Comparison of ENCODE assay signal across 1 cellular context in the genomic region with DNA sequence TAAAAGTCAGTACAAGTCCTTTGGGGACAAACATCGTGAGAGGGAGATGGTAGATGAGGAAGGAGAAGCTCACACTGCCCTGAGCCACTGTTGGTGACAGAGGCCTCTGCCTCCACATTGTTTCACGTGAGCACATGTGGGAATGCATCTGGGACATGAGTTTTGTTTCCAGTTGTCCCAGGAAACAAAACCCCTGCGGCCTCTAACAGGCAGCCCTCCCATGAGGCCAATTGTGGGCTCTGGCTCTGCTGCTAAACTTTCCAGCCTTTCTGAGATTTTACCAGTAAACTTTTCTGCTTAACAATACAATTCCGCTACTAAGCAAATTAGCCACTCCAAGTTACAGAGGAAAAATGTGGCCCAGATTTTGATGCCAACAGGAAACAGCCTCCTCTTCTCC.
TF ChIP-seq lines count a peak whose summit lies in the region.

No MANE protein-coding gene starts in this region.

TF ChIP-seq in GM23338, 12 proteins besides CTCF, POLR2A, EP300 and RAD21:
- TF ChIP-seq NANOG (IDR thresholded peaks at IDR 0.05; ENCODE audit: borderline replicate concordance), result no peak
- TF ChIP-seq, protein P1, sequence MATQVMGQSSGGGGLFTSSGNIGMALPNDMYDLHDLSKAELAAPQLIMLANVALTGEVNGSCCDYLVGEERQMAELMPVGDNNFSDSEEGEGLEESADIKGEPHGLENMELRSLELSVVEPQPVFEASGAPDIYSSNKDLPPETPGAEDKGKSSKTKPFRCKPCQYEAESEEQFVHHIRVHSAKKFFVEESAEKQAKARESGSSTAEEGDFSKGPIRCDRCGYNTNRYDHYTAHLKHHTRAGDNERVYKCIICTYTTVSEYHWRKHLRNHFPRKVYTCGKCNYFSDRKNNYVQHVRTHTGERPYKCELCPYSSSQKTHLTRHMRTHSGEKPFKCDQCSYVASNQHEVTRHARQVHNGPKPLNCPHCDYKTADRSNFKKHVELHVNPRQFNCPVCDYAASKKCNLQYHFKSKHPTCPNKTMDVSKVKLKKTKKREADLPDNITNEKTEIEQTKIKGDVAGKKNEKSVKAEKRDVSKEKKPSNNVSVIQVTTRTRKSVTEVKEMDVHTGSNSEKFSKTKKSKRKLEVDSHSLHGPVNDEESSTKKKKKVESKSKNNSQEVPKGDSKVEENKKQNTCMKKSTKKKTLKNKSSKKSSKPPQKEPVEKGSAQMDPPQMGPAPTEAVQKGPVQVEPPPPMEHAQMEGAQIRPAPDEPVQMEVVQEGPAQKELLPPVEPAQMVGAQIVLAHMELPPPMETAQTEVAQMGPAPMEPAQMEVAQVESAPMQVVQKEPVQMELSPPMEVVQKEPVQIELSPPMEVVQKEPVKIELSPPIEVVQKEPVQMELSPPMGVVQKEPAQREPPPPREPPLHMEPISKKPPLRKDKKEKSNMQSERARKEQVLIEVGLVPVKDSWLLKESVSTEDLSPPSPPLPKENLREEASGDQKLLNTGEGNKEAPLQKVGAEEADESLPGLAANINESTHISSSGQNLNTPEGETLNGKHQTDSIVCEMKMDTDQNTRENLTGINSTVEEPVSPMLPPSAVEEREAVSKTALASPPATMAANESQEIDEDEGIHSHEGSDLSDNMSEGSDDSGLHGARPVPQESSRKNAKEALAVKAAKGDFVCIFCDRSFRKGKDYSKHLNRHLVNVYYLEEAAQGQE (IDR thresholded peaks at IDR 0.05; ENCODE audit: unreplicated experiment), result no peak
- TF ChIP-seq POLR2AphosphoS5 (IDR thresholded peaks at IDR 0.05; ENCODE audit: low read depth), result no peak
- no peak for TF ChIP-seq JUNB (IDR thresholded peaks at IDR 0.05; ENCODE audit: unreplicated experiment)
- TF ChIP-seq, protein P2, sequence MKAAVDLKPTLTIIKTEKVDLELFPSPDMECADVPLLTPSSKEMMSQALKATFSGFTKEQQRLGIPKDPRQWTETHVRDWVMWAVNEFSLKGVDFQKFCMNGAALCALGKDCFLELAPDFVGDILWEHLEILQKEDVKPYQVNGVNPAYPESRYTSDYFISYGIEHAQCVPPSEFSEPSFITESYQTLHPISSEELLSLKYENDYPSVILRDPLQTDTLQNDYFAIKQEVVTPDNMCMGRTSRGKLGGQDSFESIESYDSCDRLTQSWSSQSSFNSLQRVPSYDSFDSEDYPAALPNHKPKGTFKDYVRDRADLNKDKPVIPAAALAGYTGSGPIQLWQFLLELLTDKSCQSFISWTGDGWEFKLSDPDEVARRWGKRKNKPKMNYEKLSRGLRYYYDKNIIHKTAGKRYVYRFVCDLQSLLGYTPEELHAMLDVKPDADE (IDR thresholded peaks at IDR 0.05), result no peak
- TF ChIP-seq CREB1 (CRISPR knock-in tag; IDR thresholded peaks at IDR 0.05; ENCODE audit: low read depth), result no peak
- TF ChIP-seq STAT1 (IDR thresholded peaks at IDR 0.05; ENCODE audit: unreplicated experiment), result no peak
- no peak for TF ChIP-seq ZNF114 (CRISPR knock-in tag; IDR thresholded peaks at IDR 0.05)
- no peak for TF ChIP-seq ZNF331 (CRISPR knock-in tag; IDR thresholded peaks at IDR 0.05; ENCODE audit: low read depth)
- no peak for TF ChIP-seq EZH2 (IDR thresholded peaks at IDR 0.05; ENCODE audit: low read depth, unreplicated experiment)
- TF ChIP-seq, protein P3, sequence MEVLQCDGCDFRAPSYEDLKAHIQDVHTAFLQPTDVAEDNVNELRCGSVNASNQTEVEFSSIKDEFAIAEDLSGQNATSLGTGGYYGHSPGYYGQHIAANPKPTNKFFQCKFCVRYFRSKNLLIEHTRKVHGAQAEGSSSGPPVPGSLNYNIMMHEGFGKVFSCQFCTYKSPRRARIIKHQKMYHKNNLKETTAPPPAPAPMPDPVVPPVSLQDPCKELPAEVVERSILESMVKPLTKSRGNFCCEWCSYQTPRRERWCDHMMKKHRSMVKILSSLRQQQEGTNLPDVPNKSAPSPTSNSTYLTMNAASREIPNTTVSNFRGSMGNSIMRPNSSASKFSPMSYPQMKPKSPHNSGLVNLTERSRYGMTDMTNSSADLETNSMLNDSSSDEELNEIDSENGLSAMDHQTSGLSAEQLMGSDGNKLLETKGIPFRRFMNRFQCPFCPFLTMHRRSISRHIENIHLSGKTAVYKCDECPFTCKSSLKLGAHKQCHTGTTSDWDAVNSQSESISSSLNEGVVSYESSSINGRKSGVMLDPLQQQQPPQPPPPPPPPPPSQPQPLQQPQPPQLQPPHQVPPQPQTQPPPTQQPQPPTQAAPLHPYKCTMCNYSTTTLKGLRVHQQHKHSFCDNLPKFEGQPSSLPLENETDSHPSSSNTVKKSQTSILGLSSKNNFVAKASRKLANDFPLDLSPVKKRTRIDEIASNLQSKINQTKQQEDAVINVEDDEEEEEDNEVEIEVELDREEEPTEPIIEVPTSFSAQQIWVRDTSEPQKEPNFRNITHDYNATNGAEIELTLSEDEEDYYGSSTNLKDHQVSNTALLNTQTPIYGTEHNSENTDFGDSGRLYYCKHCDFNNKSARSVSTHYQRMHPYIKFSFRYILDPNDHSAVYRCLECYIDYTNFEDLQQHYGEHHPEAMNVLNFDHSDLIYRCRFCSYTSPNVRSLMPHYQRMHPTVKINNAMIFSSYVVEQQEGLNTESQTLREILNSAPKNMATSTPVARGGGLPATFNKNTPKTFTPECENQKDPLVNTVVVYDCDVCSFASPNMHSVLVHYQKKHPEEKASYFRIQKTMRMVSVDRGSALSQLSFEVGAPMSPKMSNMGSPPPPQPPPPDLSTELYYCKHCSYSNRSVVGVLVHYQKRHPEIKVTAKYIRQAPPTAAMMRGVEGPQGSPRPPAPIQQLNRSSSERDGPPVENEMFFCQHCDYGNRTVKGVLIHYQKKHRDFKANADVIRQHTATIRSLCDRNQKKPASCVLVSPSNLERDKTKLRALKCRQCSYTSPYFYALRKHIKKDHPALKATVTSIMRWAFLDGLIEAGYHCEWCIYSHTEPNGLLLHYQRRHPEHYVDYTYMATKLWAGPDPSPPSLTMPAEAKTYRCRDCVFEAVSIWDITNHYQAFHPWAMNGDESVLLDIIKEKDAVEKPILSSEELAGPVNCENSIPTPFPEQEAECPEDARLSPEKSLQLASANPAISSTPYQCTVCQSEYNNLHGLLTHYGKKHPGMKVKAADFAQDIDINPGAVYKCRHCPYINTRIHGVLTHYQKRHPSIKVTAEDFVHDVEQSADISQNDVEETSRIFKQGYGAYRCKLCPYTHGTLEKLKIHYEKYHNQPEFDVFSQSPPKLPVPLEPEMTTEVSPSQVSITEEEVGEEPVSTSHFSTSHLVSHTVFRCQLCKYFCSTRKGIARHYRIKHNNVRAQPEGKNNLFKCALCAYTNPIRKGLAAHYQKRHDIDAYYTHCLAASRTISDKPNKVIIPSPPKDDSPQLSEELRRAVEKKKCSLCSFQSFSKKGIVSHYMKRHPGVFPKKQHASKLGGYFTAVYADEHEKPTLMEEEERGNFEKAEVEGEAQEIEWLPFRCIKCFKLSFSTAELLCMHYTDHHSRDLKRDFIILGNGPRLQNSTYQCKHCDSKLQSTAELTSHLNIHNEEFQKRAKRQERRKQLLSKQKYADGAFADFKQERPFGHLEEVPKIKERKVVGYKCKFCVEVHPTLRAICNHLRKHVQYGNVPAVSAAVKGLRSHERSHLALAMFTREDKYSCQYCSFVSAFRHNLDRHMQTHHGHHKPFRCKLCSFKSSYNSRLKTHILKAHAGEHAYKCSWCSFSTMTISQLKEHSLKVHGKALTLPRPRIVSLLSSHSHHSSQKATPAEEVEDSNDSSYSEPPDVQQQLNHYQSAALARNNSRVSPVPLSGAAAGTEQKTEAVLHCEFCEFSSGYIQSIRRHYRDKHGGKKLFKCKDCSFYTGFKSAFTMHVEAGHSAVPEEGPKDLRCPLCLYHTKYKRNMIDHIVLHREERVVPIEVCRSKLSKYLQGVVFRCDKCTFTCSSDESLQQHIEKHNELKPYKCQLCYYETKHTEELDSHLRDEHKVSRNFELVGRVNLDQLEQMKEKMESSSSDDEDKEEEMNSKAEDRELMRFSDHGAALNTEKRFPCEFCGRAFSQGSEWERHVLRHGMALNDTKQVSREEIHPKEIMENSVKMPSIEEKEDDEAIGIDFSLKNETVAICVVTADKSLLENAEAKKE (CRISPR knock-in tag; IDR thresholded peaks at IDR 0.05), result no peak
- no peak for TF ChIP-seq EZH2phosphoT487 (IDR thresholded peaks at IDR 0.05; ENCODE audit: unreplicated experiment)
